1 cellular context compared by ENCODE assay signal in genomic region chr2:202375006-202375610, GRCh38.
TF ChIP-seq lines count a peak whose summit lies in the region.

No MANE protein-coding gene starts in this region.

TF ChIP-seq in H1, 55 proteins besides CTCF, POLR2A, EP300 and RAD21 (continued from another document):
- TF ChIP-seq YY1 (IDR thresholded peaks at IDR 0.05; ENCODE audit: low read depth, low read length) (peak; percentile 40; the same call in 1 of the 2 replicates), BACH1 (IDR thresholded peaks at IDR 0.05; ENCODE audit: low read length) (peak; percentile 30; the same call in 1 of the 2 replicates), POLR2AphosphoS5 (IDR thresholded peaks at IDR 0.05; ENCODE audit: low read depth, low read length) (peak; percentile 74), CHD1 (IDR thresholded peaks at IDR 0.05; ENCODE audit: low read depth, low read length) (no peak)
